1 cellular context compared by ENCODE assay signal in the genomic region with DNA sequence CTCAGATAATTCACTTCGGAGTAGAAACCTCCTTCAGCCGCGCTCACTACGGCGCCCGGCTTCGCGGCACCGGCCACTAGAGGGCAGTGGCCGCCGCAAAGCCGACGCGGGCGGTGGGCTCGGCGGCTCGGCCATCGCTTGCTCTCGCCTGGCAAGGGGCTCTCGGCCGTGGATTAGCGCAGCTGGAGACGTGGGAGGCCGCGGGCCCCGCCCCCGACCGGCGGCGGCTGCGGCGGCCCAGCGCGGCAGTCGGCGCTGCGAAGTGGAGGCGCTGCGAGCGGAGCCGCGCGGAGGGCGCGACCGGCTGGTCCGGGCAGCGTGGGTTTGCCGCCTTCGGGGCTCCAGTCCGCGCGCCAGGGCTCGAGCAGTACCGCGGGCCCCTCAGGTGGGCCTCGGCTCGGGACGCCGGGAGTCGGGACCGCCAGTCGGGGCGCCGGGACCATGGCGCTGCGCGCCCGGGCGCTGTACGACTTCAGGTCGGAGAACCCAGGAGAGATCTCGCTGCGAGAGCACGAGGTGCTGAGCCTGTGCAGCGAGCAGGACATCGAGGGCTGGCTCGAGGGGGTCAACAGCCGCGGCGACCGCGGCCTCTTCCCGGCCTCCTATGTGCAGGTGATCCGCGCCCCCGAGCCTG.
A peak's percentile ranks its signal among the peaks of the same experiment; 100 is the strongest.
TF ChIP-seq lines count a peak whose summit lies in the region.

A gene with protein sequence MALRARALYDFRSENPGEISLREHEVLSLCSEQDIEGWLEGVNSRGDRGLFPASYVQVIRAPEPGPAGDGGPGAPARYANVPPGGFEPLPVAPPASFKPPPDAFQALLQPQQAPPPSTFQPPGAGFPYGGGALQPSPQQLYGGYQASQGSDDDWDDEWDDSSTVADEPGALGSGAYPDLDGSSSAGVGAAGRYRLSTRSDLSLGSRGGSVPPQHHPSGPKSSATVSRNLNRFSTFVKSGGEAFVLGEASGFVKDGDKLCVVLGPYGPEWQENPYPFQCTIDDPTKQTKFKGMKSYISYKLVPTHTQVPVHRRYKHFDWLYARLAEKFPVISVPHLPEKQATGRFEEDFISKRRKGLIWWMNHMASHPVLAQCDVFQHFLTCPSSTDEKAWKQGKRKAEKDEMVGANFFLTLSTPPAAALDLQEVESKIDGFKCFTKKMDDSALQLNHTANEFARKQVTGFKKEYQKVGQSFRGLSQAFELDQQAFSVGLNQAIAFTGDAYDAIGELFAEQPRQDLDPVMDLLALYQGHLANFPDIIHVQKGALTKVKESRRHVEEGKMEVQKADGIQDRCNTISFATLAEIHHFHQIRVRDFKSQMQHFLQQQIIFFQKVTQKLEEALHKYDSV (plus strand): TSS at position 248 of the 634 bp plus-strand sequence. CDS start 194 bp downstream, at position 442.

TF ChIP-seq in HepG2, 621 proteins besides CTCF, POLR2A, EP300 and RAD21 (continued from another document and continues in another):
- TF ChIP-seq, protein P1, sequence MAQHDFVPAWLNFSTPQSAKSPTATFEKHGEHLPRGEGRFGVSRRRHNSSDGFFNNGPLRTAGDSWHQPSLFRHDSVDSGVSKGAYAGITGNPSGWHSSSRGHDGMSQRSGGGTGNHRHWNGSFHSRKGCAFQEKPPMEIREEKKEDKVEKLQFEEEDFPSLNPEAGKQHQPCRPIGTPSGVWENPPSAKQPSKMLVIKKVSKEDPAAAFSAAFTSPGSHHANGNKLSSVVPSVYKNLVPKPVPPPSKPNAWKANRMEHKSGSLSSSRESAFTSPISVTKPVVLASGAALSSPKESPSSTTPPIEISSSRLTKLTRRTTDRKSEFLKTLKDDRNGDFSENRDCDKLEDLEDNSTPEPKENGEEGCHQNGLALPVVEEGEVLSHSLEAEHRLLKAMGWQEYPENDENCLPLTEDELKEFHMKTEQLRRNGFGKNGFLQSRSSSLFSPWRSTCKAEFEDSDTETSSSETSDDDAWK (CRISPR knock-in tag; IDR thresholded peaks at IDR 0.05) = no peak
- TF ChIP-seq SMAD3 (CRISPR knock-in tag; IDR thresholded peaks at IDR 0.05) (0 out of 2 replicates have a peak, but pooled peaks have one; percentile 58), FOXJ3 (CRISPR knock-in tag; IDR thresholded peaks at IDR 0.05; ENCODE audit: borderline replicate concordance) (no peak), KDM5B (CRISPR knock-in tag; IDR thresholded peaks at IDR 0.05; ENCODE audit: borderline replicate concordance) (0 out of 2 replicates have a peak, but pooled peaks have one; percentile 8), JARID2 (CRISPR knock-in tag; IDR thresholded peaks at IDR 0.05; ENCODE audit: insufficient replicate concordance) (no peak), KDM2A (CRISPR knock-in tag; IDR thresholded peaks at IDR 0.05; ENCODE audit: borderline replicate concordance, low read depth) (peak; percentile 92), ZNF431 (CRISPR knock-in tag; IDR thresholded peaks at IDR 0.05; ENCODE audit: borderline replicate concordance, low read depth) (no peak), EED (CRISPR knock-in tag; IDR thresholded peaks at IDR 0.05) (no peak), GABPA (IDR thresholded peaks at IDR 0.05; ENCODE audit: low read depth, low read length) (no peak), GABPA (CRISPR knock-in tag; IDR thresholded peaks at IDR 0.05; ENCODE audit: low read depth) (no peak), ZNF816 (CRISPR knock-in tag; IDR thresholded peaks at IDR 0.05; ENCODE audit: borderline replicate concordance) (0 out of 2 replicates have a peak, but pooled peaks have one; percentile 11), ZNF343 (CRISPR knock-in tag; IDR thresholded peaks at IDR 0.05) (peak; percentile 16; the same call in 1 of the 2 replicates), FOXK1 (CRISPR knock-in tag; IDR thresholded peaks at IDR 0.05; ENCODE audit: borderline replicate concordance, low read depth) (peak; percentile 39; the same call in 1 of the 2 replicates), IKZF4 (CRISPR knock-in tag; IDR thresholded peaks at IDR 0.05; ENCODE audit: borderline replicate concordance, low read depth, not compliant biosample characterization) (peak; percentile 68), ZNF569 (CRISPR knock-in tag; IDR thresholded peaks at IDR 0.05; ENCODE audit: borderline replicate concordance) (no peak), YEATS2 (CRISPR knock-in tag; IDR thresholded peaks at IDR 0.05; ENCODE audit: borderline replicate concordance) (peak; percentile 62; the same call in 1 of the 2 replicates), ZNF558 (CRISPR knock-in tag; IDR thresholded peaks at IDR 0.05; ENCODE audit: borderline replicate concordance) (no peak), NFKBIZ (CRISPR knock-in tag; IDR thresholded peaks at IDR 0.05) (0 out of 2 replicates have a peak, but pooled peaks have one; percentile 49), ZNF749 (CRISPR knock-in tag; IDR thresholded peaks at IDR 0.05; ENCODE audit: borderline replicate concordance) (peak; percentile 51; the same call in 1 of the 2 replicates), ZNF296 (CRISPR knock-in tag; conservative IDR thresholded peaks at IDR 0.05) (no peak), RARG (CRISPR knock-in tag; IDR thresholded peaks at IDR 0.05; ENCODE audit: low read depth) (no peak), ZNF329 (CRISPR knock-in tag; IDR thresholded peaks at IDR 0.05; ENCODE audit: low read depth) (peak; percentile 67; the same call in 1 of the 2 replicates), SALL1 (CRISPR knock-in tag; IDR thresholded peaks at IDR 0.05) (peak; percentile 79), ZFP82 (CRISPR knock-in tag; IDR thresholded peaks at IDR 0.05; ENCODE audit: borderline replicate concordance) (no peak), ZNF260 (CRISPR knock-in tag; IDR thresholded peaks at IDR 0.05; ENCODE audit: borderline replicate concordance, low read depth) (no peak), ZNF552 (CRISPR knock-in tag; IDR thresholded peaks at IDR 0.05; ENCODE audit: borderline replicate concordance) (no peak), TEAD3 (CRISPR knock-in tag; optimal IDR thresholded peaks at IDR 0.05; ENCODE audit: borderline replicate concordance) (no peak), ZFY (CRISPR knock-in tag; IDR thresholded peaks at IDR 0.05) (peak; percentile 94), REXO4 (CRISPR knock-in tag; IDR thresholded peaks at IDR 0.05; ENCODE audit: borderline replicate concordance) (no peak)
- TF ChIP-seq, protein P2, sequence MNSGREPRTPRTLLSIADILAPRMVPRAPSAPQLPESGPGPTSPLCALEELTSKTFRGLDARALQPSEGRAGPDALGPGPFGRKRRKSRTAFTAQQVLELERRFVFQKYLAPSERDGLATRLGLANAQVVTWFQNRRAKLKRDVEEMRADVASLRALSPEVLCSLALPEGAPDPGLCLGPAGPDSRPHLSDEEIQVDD (CRISPR knock-in tag; IDR thresholded peaks at IDR 0.05; ENCODE audit: borderline replicate concordance) = 0 out of 2 replicates have a peak, but pooled peaks have one; percentile 10
- TF ChIP-seq, protein P3, sequence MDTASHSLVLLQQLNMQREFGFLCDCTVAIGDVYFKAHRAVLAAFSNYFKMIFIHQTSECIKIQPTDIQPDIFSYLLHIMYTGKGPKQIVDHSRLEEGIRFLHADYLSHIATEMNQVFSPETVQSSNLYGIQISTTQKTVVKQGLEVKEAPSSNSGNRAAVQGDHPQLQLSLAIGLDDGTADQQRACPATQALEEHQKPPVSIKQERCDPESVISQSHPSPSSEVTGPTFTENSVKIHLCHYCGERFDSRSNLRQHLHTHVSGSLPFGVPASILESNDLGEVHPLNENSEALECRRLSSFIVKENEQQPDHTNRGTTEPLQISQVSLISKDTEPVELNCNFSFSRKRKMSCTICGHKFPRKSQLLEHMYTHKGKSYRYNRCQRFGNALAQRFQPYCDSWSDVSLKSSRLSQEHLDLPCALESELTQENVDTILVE (CRISPR knock-in tag; IDR thresholded peaks at IDR 0.05) = peak; percentile 23; the same call in 1 of the 2 replicates
- TF ChIP-seq, protein P4, sequence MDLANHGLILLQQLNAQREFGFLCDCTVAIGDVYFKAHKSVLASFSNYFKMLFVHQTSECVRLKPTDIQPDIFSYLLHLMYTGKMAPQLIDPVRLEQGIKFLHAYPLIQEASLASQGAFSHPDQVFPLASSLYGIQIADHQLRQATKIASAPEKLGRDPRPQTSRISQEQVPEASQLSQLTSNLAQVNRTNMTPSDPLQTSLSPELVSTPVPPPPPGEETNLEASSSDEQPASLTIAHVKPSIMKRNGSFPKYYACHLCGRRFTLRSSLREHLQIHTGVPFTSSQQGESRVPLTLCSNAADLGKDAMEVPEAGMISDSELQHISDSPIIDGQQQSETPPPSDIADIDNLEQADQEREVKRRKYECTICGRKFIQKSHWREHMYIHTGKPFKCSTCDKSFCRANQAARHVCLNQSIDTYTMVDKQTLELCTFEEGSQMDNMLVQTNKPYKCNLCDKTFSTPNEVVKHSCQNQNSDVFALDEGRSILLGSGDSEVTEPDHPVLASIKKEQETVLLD (CRISPR knock-in tag; IDR thresholded peaks at IDR 0.05; ENCODE audit: low read depth) = peak; percentile 47; the same call in 1 of the 2 replicates
- TF ChIP-seq, protein P5, sequence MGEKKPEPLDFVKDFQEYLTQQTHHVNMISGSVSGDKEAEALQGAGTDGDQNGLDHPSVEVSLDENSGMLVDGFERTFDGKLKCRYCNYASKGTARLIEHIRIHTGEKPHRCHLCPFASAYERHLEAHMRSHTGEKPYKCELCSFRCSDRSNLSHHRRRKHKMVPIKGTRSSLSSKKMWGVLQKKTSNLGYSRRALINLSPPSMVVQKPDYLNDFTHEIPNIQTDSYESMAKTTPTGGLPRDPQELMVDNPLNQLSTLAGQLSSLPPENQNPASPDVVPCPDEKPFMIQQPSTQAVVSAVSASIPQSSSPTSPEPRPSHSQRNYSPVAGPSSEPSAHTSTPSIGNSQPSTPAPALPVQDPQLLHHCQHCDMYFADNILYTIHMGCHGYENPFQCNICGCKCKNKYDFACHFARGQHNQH (CRISPR knock-in tag; IDR thresholded peaks at IDR 0.05) = peak; percentile 85
- TF ChIP-seq, protein P6, sequence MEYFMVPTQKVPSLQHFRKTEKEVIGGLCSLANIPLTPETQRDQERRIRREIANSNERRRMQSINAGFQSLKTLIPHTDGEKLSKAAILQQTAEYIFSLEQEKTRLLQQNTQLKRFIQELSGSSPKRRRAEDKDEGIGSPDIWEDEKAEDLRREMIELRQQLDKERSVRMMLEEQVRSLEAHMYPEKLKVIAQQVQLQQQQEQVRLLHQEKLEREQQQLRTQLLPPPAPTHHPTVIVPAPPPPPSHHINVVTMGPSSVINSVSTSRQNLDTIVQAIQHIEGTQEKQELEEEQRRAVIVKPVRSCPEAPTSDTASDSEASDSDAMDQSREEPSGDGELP (IDR thresholded peaks at IDR 0.05; ENCODE audit: borderline replicate concordance, low read depth) = peak; percentile 67; the same call in 1 of the 2 replicates
- TF ChIP-seq, protein P7, sequence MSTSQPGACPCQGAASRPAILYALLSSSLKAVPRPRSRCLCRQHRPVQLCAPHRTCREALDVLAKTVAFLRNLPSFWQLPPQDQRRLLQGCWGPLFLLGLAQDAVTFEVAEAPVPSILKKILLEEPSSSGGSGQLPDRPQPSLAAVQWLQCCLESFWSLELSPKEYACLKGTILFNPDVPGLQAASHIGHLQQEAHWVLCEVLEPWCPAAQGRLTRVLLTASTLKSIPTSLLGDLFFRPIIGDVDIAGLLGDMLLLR (CRISPR knock-in tag; IDR thresholded peaks at IDR 0.05) = 0 out of 2 replicates have a peak, but pooled peaks have one; percentile 28
- TF ChIP-seq, protein P8, sequence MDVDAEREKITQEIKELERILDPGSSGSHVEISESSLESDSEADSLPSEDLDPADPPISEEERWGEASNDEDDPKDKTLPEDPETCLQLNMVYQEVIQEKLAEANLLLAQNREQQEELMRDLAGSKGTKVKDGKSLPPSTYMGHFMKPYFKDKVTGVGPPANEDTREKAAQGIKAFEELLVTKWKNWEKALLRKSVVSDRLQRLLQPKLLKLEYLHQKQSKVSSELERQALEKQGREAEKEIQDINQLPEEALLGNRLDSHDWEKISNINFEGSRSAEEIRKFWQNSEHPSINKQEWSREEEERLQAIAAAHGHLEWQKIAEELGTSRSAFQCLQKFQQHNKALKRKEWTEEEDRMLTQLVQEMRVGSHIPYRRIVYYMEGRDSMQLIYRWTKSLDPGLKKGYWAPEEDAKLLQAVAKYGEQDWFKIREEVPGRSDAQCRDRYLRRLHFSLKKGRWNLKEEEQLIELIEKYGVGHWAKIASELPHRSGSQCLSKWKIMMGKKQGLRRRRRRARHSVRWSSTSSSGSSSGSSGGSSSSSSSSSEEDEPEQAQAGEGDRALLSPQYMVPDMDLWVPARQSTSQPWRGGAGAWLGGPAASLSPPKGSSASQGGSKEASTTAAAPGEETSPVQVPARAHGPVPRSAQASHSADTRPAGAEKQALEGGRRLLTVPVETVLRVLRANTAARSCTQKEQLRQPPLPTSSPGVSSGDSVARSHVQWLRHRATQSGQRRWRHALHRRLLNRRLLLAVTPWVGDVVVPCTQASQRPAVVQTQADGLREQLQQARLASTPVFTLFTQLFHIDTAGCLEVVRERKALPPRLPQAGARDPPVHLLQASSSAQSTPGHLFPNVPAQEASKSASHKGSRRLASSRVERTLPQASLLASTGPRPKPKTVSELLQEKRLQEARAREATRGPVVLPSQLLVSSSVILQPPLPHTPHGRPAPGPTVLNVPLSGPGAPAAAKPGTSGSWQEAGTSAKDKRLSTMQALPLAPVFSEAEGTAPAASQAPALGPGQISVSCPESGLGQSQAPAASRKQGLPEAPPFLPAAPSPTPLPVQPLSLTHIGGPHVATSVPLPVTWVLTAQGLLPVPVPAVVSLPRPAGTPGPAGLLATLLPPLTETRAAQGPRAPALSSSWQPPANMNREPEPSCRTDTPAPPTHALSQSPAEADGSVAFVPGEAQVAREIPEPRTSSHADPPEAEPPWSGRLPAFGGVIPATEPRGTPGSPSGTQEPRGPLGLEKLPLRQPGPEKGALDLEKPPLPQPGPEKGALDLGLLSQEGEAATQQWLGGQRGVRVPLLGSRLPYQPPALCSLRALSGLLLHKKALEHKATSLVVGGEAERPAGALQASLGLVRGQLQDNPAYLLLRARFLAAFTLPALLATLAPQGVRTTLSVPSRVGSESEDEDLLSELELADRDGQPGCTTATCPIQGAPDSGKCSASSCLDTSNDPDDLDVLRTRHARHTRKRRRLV (CRISPR knock-in tag; IDR thresholded peaks at IDR 0.05) = no peak
- TF ChIP-seq, protein P9, sequence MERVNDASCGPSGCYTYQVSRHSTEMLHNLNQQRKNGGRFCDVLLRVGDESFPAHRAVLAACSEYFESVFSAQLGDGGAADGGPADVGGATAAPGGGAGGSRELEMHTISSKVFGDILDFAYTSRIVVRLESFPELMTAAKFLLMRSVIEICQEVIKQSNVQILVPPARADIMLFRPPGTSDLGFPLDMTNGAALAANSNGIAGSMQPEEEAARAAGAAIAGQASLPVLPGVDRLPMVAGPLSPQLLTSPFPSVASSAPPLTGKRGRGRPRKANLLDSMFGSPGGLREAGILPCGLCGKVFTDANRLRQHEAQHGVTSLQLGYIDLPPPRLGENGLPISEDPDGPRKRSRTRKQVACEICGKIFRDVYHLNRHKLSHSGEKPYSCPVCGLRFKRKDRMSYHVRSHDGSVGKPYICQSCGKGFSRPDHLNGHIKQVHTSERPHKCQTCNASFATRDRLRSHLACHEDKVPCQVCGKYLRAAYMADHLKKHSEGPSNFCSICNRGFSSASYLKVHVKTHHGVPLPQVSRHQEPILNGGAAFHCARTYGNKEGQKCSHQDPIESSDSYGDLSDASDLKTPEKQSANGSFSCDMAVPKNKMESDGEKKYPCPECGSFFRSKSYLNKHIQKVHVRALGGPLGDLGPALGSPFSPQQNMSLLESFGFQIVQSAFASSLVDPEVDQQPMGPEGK (CRISPR knock-in tag; IDR thresholded peaks at IDR 0.05) = peak; percentile 51
- TF ChIP-seq, protein P10, sequence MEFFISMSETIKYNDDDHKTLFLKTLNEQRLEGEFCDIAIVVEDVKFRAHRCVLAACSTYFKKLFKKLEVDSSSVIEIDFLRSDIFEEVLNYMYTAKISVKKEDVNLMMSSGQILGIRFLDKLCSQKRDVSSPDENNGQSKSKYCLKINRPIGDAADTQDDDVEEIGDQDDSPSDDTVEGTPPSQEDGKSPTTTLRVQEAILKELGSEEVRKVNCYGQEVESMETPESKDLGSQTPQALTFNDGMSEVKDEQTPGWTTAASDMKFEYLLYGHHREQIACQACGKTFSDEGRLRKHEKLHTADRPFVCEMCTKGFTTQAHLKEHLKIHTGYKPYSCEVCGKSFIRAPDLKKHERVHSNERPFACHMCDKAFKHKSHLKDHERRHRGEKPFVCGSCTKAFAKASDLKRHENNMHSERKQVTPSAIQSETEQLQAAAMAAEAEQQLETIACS (CRISPR knock-in tag; IDR thresholded peaks at IDR 0.05) = no peak
